In the genomic region with DNA sequence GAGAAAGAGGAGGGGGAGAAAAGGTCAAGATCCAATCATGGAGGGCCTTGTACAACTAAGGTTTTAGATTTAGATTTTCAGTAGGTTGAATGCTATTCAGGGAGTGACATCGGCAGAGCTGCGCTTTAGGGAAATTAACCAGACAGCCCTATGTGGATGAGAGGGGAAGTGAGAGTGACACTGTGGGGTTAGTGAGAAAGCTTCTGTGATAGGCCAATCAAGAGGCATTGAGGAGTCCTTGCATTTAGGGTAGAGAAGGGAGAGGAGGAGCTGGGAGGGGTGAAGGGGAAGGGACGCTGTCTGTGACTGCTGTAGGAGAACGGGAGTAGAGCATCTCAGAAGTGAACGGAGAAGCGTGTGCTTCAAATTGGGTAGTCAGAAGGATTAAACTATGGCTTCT, we compare ENCODE assay signal across 11 cellular contexts. TPM values are rescaled to one million over a fixed set of nuclear protein-coding genes. Genes with fewer than 3 reads are reported as not detected.
DNase-seq lines count a peak whose midpoint lies in the region; ATAC-seq and TF ChIP-seq lines count a peak whose summit lies in the region.
"Had no signal": no experiment of that assay in that cellular context is flagged by ENCODE, and none has a peak within 500 bp of the region (broad histone marks: within the 10 kb centered on the region; RNA-seq: fewer than 3 reads in every experiment).

No MANE protein-coding gene starts in this region.

- H3K4me3 ChIP-seq in coronary artery = no peak overlapping the region
- no peak overlapping the region for H3K4me3 ChIP-seq in WERI-Rb-1 (ENCODE audit: low read depth, low read length)

- ATAC-seq in GM18870 (IDR thresholded peaks at IDR 0.05; ENCODE audit: unreplicated experiment) = peak; percentile 97
- peak; percentile 95 for ATAC-seq in HG02571 (IDR thresholded peaks at IDR 0.05; ENCODE audit: unreplicated experiment)
- peak; percentile 89 for ATAC-seq in HG03575 (IDR thresholded peaks at IDR 0.05; ENCODE audit: extremely low read depth, insufficient number of reproducible peaks, low FRiP score, unreplicated experiment)
- ATAC-seq: activated T-cell treated with anti-CD3 and anti-CD28 coated beads, Interleukin-2, amount 50 U/mL, for 72 hours had no signal

- H3K27ac ChIP-seq in coronary artery = no peak overlapping the region
- H3K27ac ChIP-seq in WERI-Rb-1 = no peak overlapping the region

- no peaks in the 10 kb centered on the region for H3K9me3 ChIP-seq in WERI-Rb-1 (ENCODE audit: severe bottlenecking)

- TF ChIP-seq CTCF in coronary artery (IDR thresholded peaks at IDR 0.05) (no peak), WERI-Rb-1 (IDR thresholded peaks at IDR 0.05; ENCODE audit: low read depth, low read length) (no peak)

- H3K27me3 ChIP-seq in WERI-Rb-1 (ENCODE audit: insufficient read depth, low read depth, severe bottlenecking) = no peaks in the 10 kb centered on the region

- no peaks in the 10 kb centered on the region for H3K36me3 ChIP-seq in WERI-Rb-1

- peak; percentile 24 for DNase-seq in midbrain (lab: John Stamatoyannopoulos, UW)
- no peak for DNase-seq in coronary artery (ENCODE audit: low spot score)
- DNase-seq in mucosa of gallbladder (ENCODE audit: low spot score) = no peak
- no peak for DNase-seq in GF-D8 (lab: John Stamatoyannopoulos, UW)
- DNase-seq in WERI-Rb-1 = no peak
- DNase-seq: activated T-cell treated with anti-CD3 and anti-CD28 coated beads, Interleukin-2, amount 50 U/mL, for 72 hours; NCI-H774 had no signal

RNA-seq across cellular contexts. Expression of a gene that starts 3.4 kb away (rescaled TPM):
- total RNA-seq in mucosa of gallbladder = 19.0 TPM
- total RNA-seq: lung microvascular endothelial cell had no signal

RNA-seq across cellular contexts. Expression of a gene that starts 14.4 kb away (rescaled TPM):
- total RNA-seq in mucosa of gallbladder = 3.9 TPM

RNA-seq across cellular contexts. Expression of a gene that starts 41.4 kb away (rescaled TPM):
- total RNA-seq in mucosa of gallbladder = 599 TPM
